Comparison of ENCODE assay signal across 18 cellular contexts in the genomic region with DNA sequence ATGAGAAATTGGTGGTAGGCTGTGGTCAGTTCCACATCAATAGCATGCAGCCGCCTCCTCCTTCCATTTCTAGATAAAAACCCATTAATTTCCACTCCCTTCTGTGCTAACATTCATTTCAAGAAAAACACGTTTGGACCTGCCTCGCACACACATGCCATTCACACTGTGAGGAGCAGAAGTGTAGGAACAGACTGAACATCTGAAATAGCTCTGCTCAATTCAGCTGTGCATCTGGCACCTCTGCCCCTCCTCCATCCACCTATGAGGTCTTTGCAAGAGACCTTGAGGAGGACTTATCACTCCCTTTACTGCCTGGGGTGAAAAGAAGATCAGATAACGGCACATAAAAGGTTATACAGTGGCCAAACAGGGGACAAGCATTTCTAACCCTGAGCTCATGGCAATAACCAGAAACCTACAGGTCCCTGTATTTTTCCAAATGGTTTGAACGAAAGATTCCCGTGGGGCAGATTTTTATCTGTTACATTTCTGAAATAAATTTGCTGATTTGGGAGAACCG. TPM values are rescaled to one million over a fixed set of nuclear protein-coding genes. Genes with fewer than 3 reads are reported as not detected.
A peak's percentile ranks its signal among the peaks of the same experiment; 100 is the strongest.
DNase-seq lines count a peak whose midpoint lies in the region; ATAC-seq, FAIRE-seq and TF ChIP-seq lines count a peak whose summit lies in the region.
"Had no signal": no experiment of that assay in that cellular context is flagged by ENCODE, and none has a peak within 500 bp of the region (broad histone marks: within the 10 kb centered on the region; RNA-seq: fewer than 3 reads in every experiment).

No MANE protein-coding gene starts in this region.

- TF ChIP-seq POLR2A in heart left ventricle (IDR thresholded peaks at IDR 0.05) = no peak

- 40 to 47% (median 45%) methylated on average over 7 of the region's 7 CpGs for WGBS in small intestine, 3 donors
- 41 to 56% (median 51%) methylated on average over 7 of the region's 7 CpGs for WGBS in heart left ventricle, 4 donors

- no peak for FAIRE-seq in small intestine (lab: Jason Lieb, UNC)

- ATAC-seq in HG03558 (IDR thresholded peaks at IDR 0.05; ENCODE audit: extremely low read depth, unreplicated experiment) = peak; percentile 64
- ATAC-seq in GM18517 (IDR thresholded peaks at IDR 0.05; ENCODE audit: unreplicated experiment) = no peak
- ATAC-seq in heart left ventricle = no peak

- intact Hi-C loops in heart left ventricle (cut with DNase I) = loop anchor here in 2 of 10 donors (10.0 kb wide), 3 partner anchors 278 to 428 kb away; no protein-coding TSS in a partner anchor

- no peak overlapping the region for H3K27ac ChIP-seq in small intestine (ENCODE audit: low read depth in 1 of 2, low read length in 1 of 2)
- H3K27ac ChIP-seq in heart left ventricle = no peak overlapping the region
- H3K27ac ChIP-seq: upper lobe of left lung had no signal

- peak; percentile 12 to 21 for DNase-seq in NCI-H526 (lab: John Stamatoyannopoulos, UW)
- DNase-seq in NCI-H526 treated with DMSO at 0.1 percent for 48 hours (lab: John Stamatoyannopoulos, UW) = no peak
- peak; percentile 17 for DNase-seq in activated naive CD8-positive, alpha-beta T cell treated with anti-CD3 and anti-CD28 coated beads for 36 hours
- DNase-seq in progenitor cell of endocrine pancreas (ENCODE audit: low spot score, unreplicated experiment) = no peak
- no peak for DNase-seq in small intestine
- no peak for DNase-seq in heart left ventricle
- DNase-seq: 8988T; activated CD8-positive, alpha-beta memory T cell treated with anti-CD3 and anti-CD28 coated beads, Interleukin-2, amount 50 U/mL, for 4 hours; activated naive CD8-positive, alpha-beta T cell treated with anti-CD3 and anti-CD28 coated beads, Interleukin-2, amount 10 ng/mL, durations not matched to agents 7 days and 5 days; HFFc6; Karpas-422; NCI-H345; stimulated activated CD8-positive, alpha-beta memory T cell treated with anti-CD3 and anti-CD28 coated beads, Interleukin-4, amount 100 ng/mL, for 48 hours; upper lobe of left lung had no signal

- H3K36me3 ChIP-seq in small intestine (ENCODE audit: control insufficient read depth in 2 of 2, insufficient read depth in 2 of 2, low read length in 2 of 2) = no peaks in the 10 kb centered on the region
- H3K36me3 ChIP-seq in heart left ventricle = no peaks in the 10 kb centered on the region
- H3K36me3 ChIP-seq: upper lobe of left lung had no signal

- no peaks in the 10 kb centered on the region for H3K9me3 ChIP-seq in small intestine (ENCODE audit: control insufficient read depth, low read depth)
- no peaks in the 10 kb centered on the region for H3K9me3 ChIP-seq in heart left ventricle
- H3K9me3 ChIP-seq: upper lobe of left lung had no signal

- H3K27ac Mint-ChIP-seq in activated naive CD8-positive, alpha-beta T cell treated with anti-CD3 and anti-CD28 coated beads for 36 hours = no peak overlapping the region
- peak overlapping the region; percentile 2 for H3K27ac Mint-ChIP-seq in progenitor cell of endocrine pancreas
- H3K27ac Mint-ChIP-seq: activated naive CD8-positive, alpha-beta T cell treated with anti-CD3 and anti-CD28 coated beads, Interleukin-2, amount 10 ng/mL, durations not matched to agents 7 days and 5 days; HFFc6 had no signal

- H3K4me1 ChIP-seq in small intestine (ENCODE audit: control insufficient read depth in 2 of 2, insufficient read depth in 1 of 2, low read depth in 1 of 2, low read length in 1 of 2) = no peaks in the 10 kb centered on the region
- no peaks in the 10 kb centered on the region for H3K4me1 ChIP-seq in heart left ventricle
- H3K4me1 ChIP-seq: upper lobe of left lung had no signal

- H3K27me3 ChIP-seq in small intestine (ENCODE audit: control insufficient read depth in 2 of 2, insufficient read depth in 2 of 2, low read length in 2 of 2) (no peaks in the 10 kb centered on the region), heart left ventricle (peaks cover 0 to 15% (median 4%) of the 10 kb centered on the region in 9 donors)
- H3K27me3 ChIP-seq: upper lobe of left lung had no signal

- H3K4me1 Mint-ChIP-seq in activated naive CD8-positive, alpha-beta T cell treated with anti-CD3 and anti-CD28 coated beads for 36 hours = no peaks in the 10 kb centered on the region
- H3K4me1 Mint-ChIP-seq in progenitor cell of endocrine pancreas (ENCODE audit: low read depth) = peaks cover 31% of the 10 kb centered on the region

- no peaks in the 10 kb centered on the region for H3K36me3 Mint-ChIP-seq in activated naive CD8-positive, alpha-beta T cell treated with anti-CD3 and anti-CD28 coated beads for 36 hours
- no peaks in the 10 kb centered on the region for H3K36me3 Mint-ChIP-seq in progenitor cell of endocrine pancreas (ENCODE audit: insufficient read depth)
- H3K36me3 Mint-ChIP-seq: activated naive CD8-positive, alpha-beta T cell treated with anti-CD3 and anti-CD28 coated beads, Interleukin-2, amount 10 ng/mL, durations not matched to agents 7 days and 5 days had no signal

- no peak overlapping the region for H3K4me3 ChIP-seq in small intestine (ENCODE audit: low read depth in 1 of 2, low read length in 2 of 2)
- H3K4me3 ChIP-seq in heart left ventricle = no peak overlapping the region
- H3K4me3 ChIP-seq: upper lobe of left lung had no signal

- no peak for TF ChIP-seq CTCF in progenitor cell of endocrine pancreas (IDR thresholded peaks at IDR 0.05; ENCODE audit: unreplicated experiment)
- TF ChIP-seq CTCF in heart left ventricle (IDR thresholded peaks at IDR 0.05) = no peak

- no peak overlapping the region for H3K4me3 Mint-ChIP-seq in activated naive CD8-positive, alpha-beta T cell treated with anti-CD3 and anti-CD28 coated beads for 36 hours
- no peak overlapping the region for H3K4me3 Mint-ChIP-seq in progenitor cell of endocrine pancreas (ENCODE audit: low read depth)
- H3K4me3 Mint-ChIP-seq: activated naive CD8-positive, alpha-beta T cell treated with anti-CD3 and anti-CD28 coated beads, Interleukin-2, amount 10 ng/mL, durations not matched to agents 7 days and 5 days; HFFc6 had no signal

- no peaks in the 10 kb centered on the region for H3K9me3 Mint-ChIP-seq in activated naive CD8-positive, alpha-beta T cell treated with anti-CD3 and anti-CD28 coated beads for 36 hours
- H3K9me3 Mint-ChIP-seq in progenitor cell of endocrine pancreas (ENCODE audit: low read depth) = no peaks in the 10 kb centered on the region
- H3K9me3 Mint-ChIP-seq: activated naive CD8-positive, alpha-beta T cell treated with anti-CD3 and anti-CD28 coated beads, Interleukin-2, amount 10 ng/mL, durations not matched to agents 7 days and 5 days; HFFc6 had no signal

- peaks cover 31% of the 10 kb centered on the region for H3K27me3 Mint-ChIP-seq in activated naive CD8-positive, alpha-beta T cell treated with anti-CD3 and anti-CD28 coated beads for 36 hours
- no peaks in the 10 kb centered on the region for H3K27me3 Mint-ChIP-seq in progenitor cell of endocrine pancreas

RNA-seq across cellular contexts. Expression of a gene that starts 30.8 kb away (rescaled TPM):
- total RNA-seq in activated naive CD8-positive, alpha-beta T cell treated with anti-CD3 and anti-CD28 coated beads for 36 hours = 1 to 10 TPM; 1.4 to 1.6 TPM
- total RNA-seq in progenitor cell of endocrine pancreas (42.2 and 44.4 TPM in 2 replicates), heart left ventricle (10 to 100 TPM in 1 of 9 donors, under 1 TPM in 4, not detected in 4; 0.04 to 13.6 (median 0.13) TPM)
- polyA plus RNA-seq in small intestine (under 1 TPM in 1 of 3 donors, not detected in 2; 0.01 TPM), heart left ventricle (under 1 TPM in 1 of 2 donors, not detected in 1; 0.01 TPM)
- total RNA-seq: HFFc6, mononuclear cell, posterior vena cava had no signal

Comparison
In these comparisons a context has a peak if more than half of its experiments do, and no peak if none do; other contexts are left out.
1. DNase-seq: peak in NCI-H526 (2 of 2) and activated naive CD8-positive, alpha-beta T cell treated with anti-CD3 and anti-CD28 coated beads for 36 hours (single experiment); none in NCI-H526 treated with DMSO at 0.1 percent for 48 hours (single experiment), progenitor cell of endocrine pancreas (single experiment), small intestine (single experiment) and heart left ventricle (0 of 5).